16 cellular contexts compared by ENCODE assay signal in genomic region chr16:11240636-11241473, GRCh38. TPM values are rescaled to one million over a fixed set of nuclear protein-coding genes. Genes with fewer than 3 reads are reported as not detected.
DNase-seq lines count a peak whose midpoint lies in the region; ATAC-seq, FAIRE-seq and TF ChIP-seq lines count a peak whose summit lies in the region.
"Had no signal": no experiment of that assay in that cellular context is flagged by ENCODE, and none has a peak within 500 bp of the region (broad histone marks: within the 10 kb centered on the region; RNA-seq: fewer than 3 reads in every experiment).

No MANE protein-coding gene starts in this region.

- TF ChIP-seq CTCF in GM23338 (conservative IDR thresholded peaks at IDR 0.05; ENCODE audit: low read depth in 2 of 2) (no peak), HepG2 (CRISPR knock-in tag; IDR thresholded peaks at IDR 0.05) (no peak), MCF 10A (IDR thresholded peaks at IDR 0.05; ENCODE audit: unreplicated experiment) (no peak)

- no peaks in the 10 kb centered on the region for H3K27me3 Mint-ChIP-seq in CD4-positive, alpha-beta memory T cell
- H3K27me3 Mint-ChIP-seq in GM23338 (ENCODE audit: insufficient read depth, low read depth, poor library complexity), result peaks cover 7% of the 10 kb centered on the region
- H3K27me3 Mint-ChIP-seq in activated CD4-positive, alpha-beta memory T cell treated with anti-CD3 and anti-CD28 coated beads for 36 hours, result no peaks in the 10 kb centered on the region
- no peaks in the 10 kb centered on the region for H3K27me3 Mint-ChIP-seq in MCF 10A (ENCODE audit: insufficient read depth, unreplicated experiment)
- H3K27me3 Mint-ChIP-seq: activated B cell treated with CpG ODN at 0.5 μM for 24 hours had no signal

- no peaks in the 10 kb centered on the region for H3F3A ChIP-seq in GM23338 (replicated peaks; ENCODE audit: low read depth)

- no peaks in the 10 kb centered on the region for H3K9me3 Mint-ChIP-seq in CD4-positive, alpha-beta memory T cell
- H3K9me3 Mint-ChIP-seq in GM23338 (no peaks in the 10 kb centered on the region), MCF 10A (ENCODE audit: unreplicated experiment) (no peaks in the 10 kb centered on the region)
- H3K9me3 Mint-ChIP-seq in activated CD4-positive, alpha-beta memory T cell treated with anti-CD3 and anti-CD28 coated beads for 36 hours, result no peaks in the 10 kb centered on the region
- H3K9me3 Mint-ChIP-seq: activated B cell treated with CpG ODN at 0.5 μM for 24 hours, nephron had no signal

- H2AFZ ChIP-seq in GM23338, result peak overlapping the region; percentile 90; the same call in 1 of the 2 replicates
- H2AFZ ChIP-seq in HepG2 (ENCODE audit: low read length), result no peak overlapping the region

- peaks cover 4 to 13% (median 10%) of the 10 kb centered on the region in 4 donors for H3K4me1 Mint-ChIP-seq in CD4-positive, alpha-beta memory T cell
- H3K4me1 Mint-ChIP-seq in GM23338, result peaks cover 3% of the 10 kb centered on the region; the same call in 1 of the 3 replicates
- H3K4me1 Mint-ChIP-seq in activated CD4-positive, alpha-beta memory T cell treated with anti-CD3 and anti-CD28 coated beads for 36 hours (ENCODE audit: low read depth), result peaks cover 25% of the 10 kb centered on the region
- no peaks in the 10 kb centered on the region for H3K4me1 Mint-ChIP-seq in MCF 10A (ENCODE audit: insufficient read depth, unreplicated experiment)

- H3K4me2 ChIP-seq in GM23338, result 0 out of 2 replicates have a peak overlapping the region, but pooled peaks have one; percentile 29
- peak overlapping the region; percentile 66 for H3K4me2 ChIP-seq in HepG2 (ENCODE audit: low read depth, low read length)
- H3K4me2 ChIP-seq: smooth muscle cell had no signal

- no peaks in the 10 kb centered on the region for H3K9me2 ChIP-seq in GM23338 (ENCODE audit: insufficient read depth)

- no peak overlapping the region for H3K9ac ChIP-seq in HepG2 (ENCODE audit: insufficient read depth, low read depth, low read length)

- no peaks in the 10 kb centered on the region for H3K9me3 ChIP-seq in CD4-positive, alpha-beta memory T cell (ENCODE audit: control insufficient read depth in 1 of 2, low read length in 2 of 2)
- H3K9me3 ChIP-seq in HepG2 (ENCODE audit: low read length), result no peaks in the 10 kb centered on the region
- H3K9me3 ChIP-seq: transverse colon had no signal

- WGBS in HepG2 (ENCODE audit: low lambda C conversion rate), result 25% methylated on average over 8 of the region's 10 CpGs

- FAIRE-seq in HepG2 (lab: Jason Lieb, UNC), result no peak
- FAIRE-seq: keratinocyte had no signal

- H3K27me3 ChIP-seq in CD4-positive, alpha-beta memory T cell (ENCODE audit: insufficient read depth, low read length), result no peaks in the 10 kb centered on the region
- H3K27me3 ChIP-seq in GM23338 (ENCODE audit: insufficient read depth) (no peaks in the 10 kb centered on the region), HepG2 (ENCODE audit: control insufficient read depth in 1 of 2, insufficient read depth in 2 of 2, low read length in 2 of 2) (peaks cover 1 to 28% of the 10 kb centered on the region in 2 experiments; a peak in 3 of 5 replicates)
- H3K27me3 ChIP-seq: transverse colon had no signal

- in situ Hi-C loops in HepG2 (cut with HindIII; ENCODE audit: extremely low pct_ligation_motif_present, low pct_unique_long_range_greater_than_20kb), result no loop called here

- DNase-seq in CD4-positive, alpha-beta memory T cell, result no peak
- DNase-seq in GM23338 (ENCODE audit: low spot score) (peak; percentile 62), HepG2 (ENCODE audit: low spot score) (no peak), retina (no peak), MCF 10A (ENCODE audit: unreplicated experiment) (no peak)
- no peak for DNase-seq in activated CD4-positive, alpha-beta memory T cell treated with anti-CD3 and anti-CD28 coated beads for 36 hours
- DNase-seq: activated B cell treated with CpG ODN at 0.5 μM for 24 hours, Calu3, MV-4-11, transverse colon had no signal

- no peak for TF ChIP-seq RAD21 in HepG2 (CRISPR knock-in tag; IDR thresholded peaks at IDR 0.05)

- ATAC-seq in GM23338 (peak; percentile 58), HepG2 (peak; percentile 52), GM18909 (IDR thresholded peaks at IDR 0.05; ENCODE audit: poor library complexity, unreplicated experiment) (no peak)

- H3K27ac Mint-ChIP-seq in CD4-positive, alpha-beta memory T cell, result peak overlapping the region in 5 of 7 donors; percentile 51 to 92 (median 75)
- H3K27ac Mint-ChIP-seq in GM23338 (no peak overlapping the region), MCF 10A (ENCODE audit: low read depth, unreplicated experiment) (no peak overlapping the region)
- H3K27ac Mint-ChIP-seq in activated CD4-positive, alpha-beta memory T cell treated with anti-CD3 and anti-CD28 coated beads for 36 hours, result peak overlapping the region; percentile 48
- H3K27ac Mint-ChIP-seq: activated B cell treated with CpG ODN at 0.5 μM for 24 hours, nephron had no signal

- H3K27ac ChIP-seq in CD4-positive, alpha-beta memory T cell (ENCODE audit: low read depth, low read length), result no peak overlapping the region
- H3K27ac ChIP-seq in GM23338 (ENCODE audit: low read depth) (peak overlapping the region; percentile 55; the same call in 1 of the 2 replicates), HepG2 (ENCODE audit: extremely low read length, insufficient read depth, low read length) (no peak overlapping the region)
- H3K27ac ChIP-seq: transverse colon had no signal

- CTCF ChIA-PET in CD4-positive, alpha-beta memory T cell (lab: Charles Lee; ENCODE audit: partially characterized antibody), result interaction anchor here (1.3 to 1.8 kb wide), 2 partner anchors 14 to 15 kb away, joined by 3 to 6 read pairs; partner anchors contain the start of gene SOCS1
- CTCF ChIA-PET in activated CD4-positive, alpha-beta memory T cell treated with anti-CD3 and anti-CD28 coated beads for 36 hours (lab: Charles Lee), result interaction anchor here (0.9 to 1.0 kb wide), 2 partner anchors 15 to 131 kb away, joined by 3 read pairs; partner anchors contain the start of gene SOCS1
- CTCF ChIA-PET in HepG2 (lab: Yijun Ruan, JAX; ENCODE audit: low intra/inter-chr PET ratio, low total read pairs) (no interaction called here), MCF 10A (lab: Yijun Ruan, JAX) (interaction anchor here (0.6 to 1.1 kb wide), 7 partner anchors 13 to 291 kb away, joined by 3 to 4 read pairs (median 3); no protein-coding TSS in a partner anchor)

- no peak overlapping the region for H3K4me3 ChIP-seq in CD4-positive, alpha-beta memory T cell (ENCODE audit: low read length in 2 of 2)
- no peak overlapping the region for H3K4me3 ChIP-seq in GM23338
- peak overlapping the region in 1 of 3 experiments; percentile 45; a peak in 3 of 6 replicates for H3K4me3 ChIP-seq in HepG2 (replicated peaks in 1 of 3; ENCODE audit: insufficient read depth in 1 of 3, low read depth in 2 of 3, low read length in 3 of 3)
- H3K4me3 ChIP-seq: smooth muscle cell, transverse colon had no signal

- TF ChIP-seq POLR2A in HepG2 (IDR thresholded peaks at IDR 0.05; ENCODE audit: insufficient read depth in 1 of 2, low read depth in 2 of 2, low read length in 2 of 2), result no peak

- H4K20me1 ChIP-seq in GM23338 (replicated peaks; ENCODE audit: insufficient read depth), result no peaks in the 10 kb centered on the region
- H4K20me1 ChIP-seq in HepG2 (ENCODE audit: insufficient read depth, low read length), result no peaks in the 10 kb centered on the region

- peak overlapping the region in 7 of 8 donors; percentile 49 to 80 (median 66) for H3K4me3 Mint-ChIP-seq in CD4-positive, alpha-beta memory T cell
- no peak overlapping the region for H3K4me3 Mint-ChIP-seq in GM23338
- H3K4me3 Mint-ChIP-seq in activated CD4-positive, alpha-beta memory T cell treated with anti-CD3 and anti-CD28 coated beads for 36 hours, result peak overlapping the region; percentile 11
- no peak overlapping the region for H3K4me3 Mint-ChIP-seq in MCF 10A (ENCODE audit: unreplicated experiment)
- H3K4me3 Mint-ChIP-seq: activated B cell treated with CpG ODN at 0.5 μM for 24 hours, nephron had no signal

- H3K79me2 ChIP-seq in GM23338 (replicated peaks; ENCODE audit: insufficient read depth), result no peaks in the 10 kb centered on the region
- no peaks in the 10 kb centered on the region for H3K79me2 ChIP-seq in HepG2 (ENCODE audit: insufficient read depth, low read length)

- H3K36me3 Mint-ChIP-seq in CD4-positive, alpha-beta memory T cell, result no peaks in the 10 kb centered on the region
- H3K36me3 Mint-ChIP-seq in GM23338 (ENCODE audit: low read depth), result no peaks in the 10 kb centered on the region
- no peaks in the 10 kb centered on the region for H3K36me3 Mint-ChIP-seq in activated CD4-positive, alpha-beta memory T cell treated with anti-CD3 and anti-CD28 coated beads for 36 hours
- H3K36me3 Mint-ChIP-seq in MCF 10A (ENCODE audit: insufficient read depth, unreplicated experiment), result no peaks in the 10 kb centered on the region

- POLR2A ChIA-PET in CD4-positive, alpha-beta memory T cell (lab: Charles Lee; ENCODE audit: partially characterized antibody), result interaction anchor here (1.3 to 1.6 kb wide), 4 partner anchors 11 to 18 kb away, joined by 3 to 20 read pairs (median 6); partner anchors contain the start of gene SOCS1
- POLR2A ChIA-PET in activated CD4-positive, alpha-beta memory T cell treated with anti-CD3 and anti-CD28 coated beads for 36 hours (lab: Charles Lee), result interaction anchor here (0.9 to 1.5 kb wide), 4 partner anchors 9 to 16 kb away, joined by 3 to 7 read pairs (median 4); no protein-coding TSS in a partner anchor
- POLR2A ChIA-PET in HepG2 (lab: Yijun Ruan, JAX) (interaction anchor here (1.1 to 1.8 kb wide), 2 partner anchors 11 to 14 kb away, joined by 3 to 11 read pairs; partner anchors contain the start of gene SOCS1), MCF 10A (lab: Yijun Ruan, JAX) (interaction anchor here (0.6 kb wide), 1 partner anchor 888 kb away, joined by 5 read pairs; no protein-coding TSS in a partner anchor)

- TF ChIP-seq EP300 in HepG2 (IDR thresholded peaks at IDR 0.05; ENCODE audit: low read depth in 2 of 2, low read length in 2 of 2) (no peak), HepG2 (CRISPR knock-in tag; IDR thresholded peaks at IDR 0.05; ENCODE audit: borderline replicate concordance) (no peak)

- H3K36me3 ChIP-seq in CD4-positive, alpha-beta memory T cell (ENCODE audit: insufficient read depth, low read length), result no peaks in the 10 kb centered on the region
- H3K36me3 ChIP-seq in GM23338 (ENCODE audit: insufficient read depth) (no peaks in the 10 kb centered on the region), HepG2 (replicated peaks in 1 of 2; ENCODE audit: control insufficient read depth in 1 of 2, insufficient read depth in 2 of 2, low read length in 2 of 2) (no peaks in the 10 kb centered on the region)
- H3K36me3 ChIP-seq: transverse colon had no signal

- intact Hi-C loops in CD4-positive, alpha-beta memory T cell (cut with micrococcal nuclease), result no loop called here
- intact Hi-C loops in activated CD4-positive, alpha-beta memory T cell treated with anti-CD3 and anti-CD28 coated beads for 36 hours (cut with micrococcal nuclease), result no loop called here
- intact Hi-C loops in HepG2 (cut with micrococcal nuclease; ENCODE audit: unreplicated experiment) (no loop called here), MCF 10A (cut with micrococcal nuclease) (no loop called here)

- BruUV-seq in HepG2 (replicated peaks; lab: Mats Ljungman, UMichigan) (no TSS peak), MCF 10A (replicated peaks; lab: Mats Ljungman, UMichigan) (no TSS peak)

- peaks cover 24% of the 10 kb centered on the region for H3K4me1 ChIP-seq in CD4-positive, alpha-beta memory T cell (ENCODE audit: insufficient read depth, low read length)
- H3K4me1 ChIP-seq in GM23338 (ENCODE audit: insufficient read depth), result no peaks in the 10 kb centered on the region; the same call in 1 of the 2 replicates
- peaks cover 41% of the 10 kb centered on the region for H3K4me1 ChIP-seq in HepG2 (ENCODE audit: insufficient read depth, low read length)

RNA-seq across cellular contexts. Expression of gene SOCS1, which starts 15.1 kb away (rescaled TPM):
- total RNA-seq in CD4-positive, alpha-beta memory T cell, result 10 to 100 TPM; 14.7 to 16.7 TPM
- polyA plus RNA-seq in CD4-positive, alpha-beta memory T cell, result 10 to 100 TPM; 17.6 to 37.8 TPM
- 79.2 and 84.7 TPM in 2 replicates for total RNA-seq in GM23338 (2014; rRNA removed; shearing (Covaris generic))
- polyA plus RNA-seq in GM23338 (2016; fragmentation: Nextera tagmentation; extraction: Ambion mirVana), result 104 and 108 TPM in 2 replicates
- 100 to 1,000 TPM; 146 to 152 TPM for total RNA-seq in activated CD4-positive, alpha-beta memory T cell treated with anti-CD3 and anti-CD28 coated beads for 36 hours
- total RNA-seq in HepG2 (2016; rRNA removed; fragmentation: Illumina TruSeq; extraction: Trizol), result 3.3 and 5.3 TPM in 2 replicates
- total RNA-seq in HepG2 (2016; cell fraction: cytosol; rRNA removed; fragmentation: Illumina TruSeq; extraction: Trizol; ENCODE audit: low read depth), result 5.4 and 8.1 TPM in 2 replicates
- total RNA-seq in HepG2 (2016; cell fraction: insoluble cytoplasmic fraction; rRNA removed; fragmentation: Illumina TruSeq; extraction: Trizol), result 2.8 and 4.2 TPM in 2 replicates
- total RNA-seq in HepG2 (2016; cell fraction: membrane; rRNA removed; fragmentation: Illumina TruSeq; extraction: Trizol), result 9.1 and 10.9 TPM in 2 replicates
- total RNA-seq in HepG2 (2016; cell fraction: nucleus; rRNA removed; fragmentation: Illumina TruSeq; extraction: Trizol), result 5.6 and 5.7 TPM in 2 replicates
- polyA plus RNA-seq in HepG2 (2011; rRNA removed), result 6.3 and 9.4 TPM in 2 replicates
- 5.3 and 8.4 TPM in 2 replicates for polyA plus RNA-seq in HepG2 (2011; cell fraction: cytosol; rRNA removed)
- polyA plus RNA-seq in HepG2 (2011; cell fraction: nucleus; rRNA removed), result 30.3 and 31.6 TPM in 2 replicates
- 6.5 and 7.4 TPM in 2 replicates for polyA plus RNA-seq in HepG2 (2012)
- 5.5 and 7.8 TPM in 2 replicates for polyA plus RNA-seq in HepG2 (2016; cell fraction: cytosol; fragmentation: Illumina TruSeq; extraction: Trizol; ENCODE audit: low read depth)
- 5.2 and 6.3 TPM in 2 replicates for polyA plus RNA-seq in HepG2 (2016; cell fraction: insoluble cytoplasmic fraction; fragmentation: Illumina TruSeq; extraction: Trizol; ENCODE audit: low read depth)
- polyA plus RNA-seq in HepG2 (2016; cell fraction: membrane; fragmentation: Illumina TruSeq; extraction: Trizol; ENCODE audit: low read depth), result 7.1 and 9.9 TPM in 2 replicates
- 8.1 and 8.6 TPM in 2 replicates for polyA plus RNA-seq in HepG2 (2016; cell fraction: nucleus; fragmentation: Illumina TruSeq; extraction: Trizol; ENCODE audit: insufficient read depth, low read depth)
- polyA minus RNA-seq in HepG2 (2011; rRNA and poly(A)+ RNA removed; ENCODE audit: low replicate concordance), result 3.9 and 31.0 TPM in 2 replicates
- 12.0 and 14.0 TPM in 2 replicates for polyA minus RNA-seq in HepG2 (2011; cell fraction: cytosol; rRNA and poly(A)+ RNA removed)
- 44.8 and 46.1 TPM in 2 replicates for polyA minus RNA-seq in HepG2 (2011; cell fraction: nucleus; rRNA and poly(A)+ RNA removed)
- 1.4 and 1.6 TPM in 2 replicates for total RNA-seq in MCF 10A (2022)

RNA-seq across cellular contexts. Expression of gene TNP2, which starts 28.3 kb away (rescaled TPM):
- not detected for total RNA-seq in CD4-positive, alpha-beta memory T cell
- not detected for polyA plus RNA-seq in CD4-positive, alpha-beta memory T cell
- not detected in 2 replicates for total RNA-seq in GM23338 (2014; rRNA removed; shearing (Covaris generic))
- not detected in 2 replicates for polyA plus RNA-seq in GM23338 (2016; fragmentation: Nextera tagmentation; extraction: Ambion mirVana)
- not detected for total RNA-seq in activated CD4-positive, alpha-beta memory T cell treated with anti-CD3 and anti-CD28 coated beads for 36 hours
- not detected in 2 replicates for total RNA-seq in HepG2 (2016; rRNA removed; fragmentation: Illumina TruSeq; extraction: Trizol)
- total RNA-seq in HepG2 (2016; cell fraction: cytosol; rRNA removed; fragmentation: Illumina TruSeq; extraction: Trizol; ENCODE audit: low read depth), result not detected in 2 replicates
- not detected in 2 replicates for total RNA-seq in HepG2 (2016; cell fraction: insoluble cytoplasmic fraction; rRNA removed; fragmentation: Illumina TruSeq; extraction: Trizol)
- total RNA-seq in HepG2 (2016; cell fraction: membrane; rRNA removed; fragmentation: Illumina TruSeq; extraction: Trizol), result not detected in 2 replicates
- not detected in 2 replicates for total RNA-seq in HepG2 (2016; cell fraction: nucleus; rRNA removed; fragmentation: Illumina TruSeq; extraction: Trizol)
- not detected in 2 replicates for polyA plus RNA-seq in HepG2 (2011; rRNA removed)
- not detected in 2 replicates for polyA plus RNA-seq in HepG2 (2011; cell fraction: cytosol; rRNA removed)
- not detected in 2 replicates for polyA plus RNA-seq in HepG2 (2011; cell fraction: nucleus; rRNA removed)
- polyA plus RNA-seq in HepG2 (2012), result not detected in 2 replicates
- polyA plus RNA-seq in HepG2 (2016; cell fraction: cytosol; fragmentation: Illumina TruSeq; extraction: Trizol; ENCODE audit: low read depth), result not detected in 2 replicates
- not detected in 2 replicates for polyA plus RNA-seq in HepG2 (2016; cell fraction: insoluble cytoplasmic fraction; fragmentation: Illumina TruSeq; extraction: Trizol; ENCODE audit: low read depth)
- not detected in 2 replicates for polyA plus RNA-seq in HepG2 (2016; cell fraction: membrane; fragmentation: Illumina TruSeq; extraction: Trizol; ENCODE audit: low read depth)
- polyA plus RNA-seq in HepG2 (2016; cell fraction: nucleus; fragmentation: Illumina TruSeq; extraction: Trizol; ENCODE audit: insufficient read depth, low read depth), result not detected in 2 replicates
- not detected in 2 replicates for polyA minus RNA-seq in HepG2 (2011; rRNA and poly(A)+ RNA removed; ENCODE audit: low replicate concordance)
- not detected in 2 replicates for polyA minus RNA-seq in HepG2 (2011; cell fraction: cytosol; rRNA and poly(A)+ RNA removed)
- not detected in 2 replicates for polyA minus RNA-seq in HepG2 (2011; cell fraction: nucleus; rRNA and poly(A)+ RNA removed)
- total RNA-seq in MCF 10A (2022), result not detected in 2 replicates
- total RNA-seq: activated B cell treated with CpG ODN at 0.5 μM for 24 hours, Calu3, dermis microvascular lymphatic vessel endothelial cell, NCI-H460, smooth muscle cell, transverse colon had no signal
- polyA plus RNA-seq: keratinocyte, smooth muscle cell had no signal

RNA-seq across cellular contexts. Expression of gene PRM3, which starts 32.6 kb away (rescaled TPM):
- total RNA-seq in CD4-positive, alpha-beta memory T cell, result not detected
- polyA plus RNA-seq in CD4-positive, alpha-beta memory T cell, result not detected
- total RNA-seq in GM23338 (2014; rRNA removed; shearing (Covaris generic)), result not detected in 2 replicates
- polyA plus RNA-seq in GM23338 (2016; fragmentation: Nextera tagmentation; extraction: Ambion mirVana) (not detected in 2 replicates), HepG2 (2011; rRNA removed) (not detected in 2 replicates)
- total RNA-seq in activated CD4-positive, alpha-beta memory T cell treated with anti-CD3 and anti-CD28 coated beads for 36 hours, result not detected
- total RNA-seq in HepG2 (2016; rRNA removed; fragmentation: Illumina TruSeq; extraction: Trizol) (not detected in 2 replicates), MCF 10A (2022) (not detected in 2 replicates)
- total RNA-seq in HepG2 (2016; cell fraction: cytosol; rRNA removed; fragmentation: Illumina TruSeq; extraction: Trizol; ENCODE audit: low read depth), result not detected in 2 replicates
- total RNA-seq in HepG2 (2016; cell fraction: insoluble cytoplasmic fraction; rRNA removed; fragmentation: Illumina TruSeq; extraction: Trizol), result not detected in 2 replicates
- total RNA-seq in HepG2 (2016; cell fraction: membrane; rRNA removed; fragmentation: Illumina TruSeq; extraction: Trizol), result not detected in 2 replicates
- total RNA-seq in HepG2 (2016; cell fraction: nucleus; rRNA removed; fragmentation: Illumina TruSeq; extraction: Trizol), result not detected in 2 replicates
- polyA plus RNA-seq in HepG2 (2011; cell fraction: cytosol; rRNA removed), result not detected in 2 replicates
- polyA plus RNA-seq in HepG2 (2011; cell fraction: nucleus; rRNA removed), result not detected in 2 replicates
- not detected in 2 replicates for polyA plus RNA-seq in HepG2 (2012)
- polyA plus RNA-seq in HepG2 (2016; cell fraction: cytosol; fragmentation: Illumina TruSeq; extraction: Trizol; ENCODE audit: low read depth), result not detected in 2 replicates
- polyA plus RNA-seq in HepG2 (2016; cell fraction: insoluble cytoplasmic fraction; fragmentation: Illumina TruSeq; extraction: Trizol; ENCODE audit: low read depth), result not detected in 2 replicates
- not detected in 2 replicates for polyA plus RNA-seq in HepG2 (2016; cell fraction: membrane; fragmentation: Illumina TruSeq; extraction: Trizol; ENCODE audit: low read depth)
- polyA plus RNA-seq in HepG2 (2016; cell fraction: nucleus; fragmentation: Illumina TruSeq; extraction: Trizol; ENCODE audit: insufficient read depth, low read depth), result not detected in 2 replicates
- polyA minus RNA-seq in HepG2 (2011; rRNA and poly(A)+ RNA removed; ENCODE audit: low replicate concordance), result not detected in 2 replicates
- polyA minus RNA-seq in HepG2 (2011; cell fraction: cytosol; rRNA and poly(A)+ RNA removed), result not detected in 2 replicates
- 2.8 TPM in 1 of 2 replicates, not detected in the other for polyA minus RNA-seq in HepG2 (2011; cell fraction: nucleus; rRNA and poly(A)+ RNA removed)
- total RNA-seq: activated B cell treated with CpG ODN at 0.5 μM for 24 hours, Calu3, dermis microvascular lymphatic vessel endothelial cell, NCI-H460, smooth muscle cell, transverse colon had no signal
- polyA plus RNA-seq: keratinocyte, smooth muscle cell had no signal

RNA-seq across cellular contexts. Expression of gene PRM2, which starts 35.4 kb away (rescaled TPM):
- total RNA-seq in CD4-positive, alpha-beta memory T cell, result not detected
- not detected for polyA plus RNA-seq in CD4-positive, alpha-beta memory T cell
- not detected in 2 replicates for total RNA-seq in GM23338 (2014; rRNA removed; shearing (Covaris generic))
- not detected in 2 replicates for polyA plus RNA-seq in GM23338 (2016; fragmentation: Nextera tagmentation; extraction: Ambion mirVana)
- total RNA-seq in activated CD4-positive, alpha-beta memory T cell treated with anti-CD3 and anti-CD28 coated beads for 36 hours, result not detected
- total RNA-seq in HepG2 (2016; rRNA removed; fragmentation: Illumina TruSeq; extraction: Trizol), result not detected in 2 replicates
- total RNA-seq in HepG2 (2016; cell fraction: cytosol; rRNA removed; fragmentation: Illumina TruSeq; extraction: Trizol; ENCODE audit: low read depth), result 0.61 TPM in 1 of 2 replicates, not detected in the other
- total RNA-seq in HepG2 (2016; cell fraction: insoluble cytoplasmic fraction; rRNA removed; fragmentation: Illumina TruSeq; extraction: Trizol), result not detected in 2 replicates
- 0.28 and 0.52 TPM in 2 replicates for total RNA-seq in HepG2 (2016; cell fraction: membrane; rRNA removed; fragmentation: Illumina TruSeq; extraction: Trizol)
- not detected in 2 replicates for total RNA-seq in HepG2 (2016; cell fraction: nucleus; rRNA removed; fragmentation: Illumina TruSeq; extraction: Trizol)
- polyA plus RNA-seq in HepG2 (2011; rRNA removed), result 0.54 TPM in 1 of 2 replicates, not detected in the other
- 0.19 and 0.26 TPM in 2 replicates for polyA plus RNA-seq in HepG2 (2011; cell fraction: cytosol; rRNA removed)
- not detected in 2 replicates for polyA plus RNA-seq in HepG2 (2011; cell fraction: nucleus; rRNA removed)
- not detected in 2 replicates for polyA plus RNA-seq in HepG2 (2012)
- 1.6 and 2.0 TPM in 2 replicates for polyA plus RNA-seq in HepG2 (2016; cell fraction: cytosol; fragmentation: Illumina TruSeq; extraction: Trizol; ENCODE audit: low read depth)
- polyA plus RNA-seq in HepG2 (2016; cell fraction: insoluble cytoplasmic fraction; fragmentation: Illumina TruSeq; extraction: Trizol; ENCODE audit: low read depth), result 0.56 TPM in 1 of 2 replicates, not detected in the other
- 0.55 and 0.73 TPM in 2 replicates for polyA plus RNA-seq in HepG2 (2016; cell fraction: membrane; fragmentation: Illumina TruSeq; extraction: Trizol; ENCODE audit: low read depth)
- polyA plus RNA-seq in HepG2 (2016; cell fraction: nucleus; fragmentation: Illumina TruSeq; extraction: Trizol; ENCODE audit: insufficient read depth, low read depth), result not detected in 2 replicates
- polyA minus RNA-seq in HepG2 (2011; rRNA and poly(A)+ RNA removed; ENCODE audit: low replicate concordance), result not detected in 2 replicates
- polyA minus RNA-seq in HepG2 (2011; cell fraction: cytosol; rRNA and poly(A)+ RNA removed), result not detected in 2 replicates
- polyA minus RNA-seq in HepG2 (2011; cell fraction: nucleus; rRNA and poly(A)+ RNA removed), result not detected in 2 replicates
- total RNA-seq in MCF 10A (2022), result not detected in 2 replicates
- total RNA-seq: activated B cell treated with CpG ODN at 0.5 μM for 24 hours, Calu3, dermis microvascular lymphatic vessel endothelial cell, NCI-H460, smooth muscle cell, transverse colon had no signal
- polyA plus RNA-seq: keratinocyte, smooth muscle cell had no signal

RNA-seq across cellular contexts. Expression of gene PRM1, which starts 40.3 kb away (rescaled TPM):
- not detected for total RNA-seq in CD4-positive, alpha-beta memory T cell
- polyA plus RNA-seq in CD4-positive, alpha-beta memory T cell, result not detected
- not detected in 2 replicates for total RNA-seq in GM23338 (2014; rRNA removed; shearing (Covaris generic))
- polyA plus RNA-seq in GM23338 (2016; fragmentation: Nextera tagmentation; extraction: Ambion mirVana) (1.2 and 2.1 TPM in 2 replicates), HepG2 (2011; rRNA removed) (not detected in 2 replicates)
- total RNA-seq in activated CD4-positive, alpha-beta memory T cell treated with anti-CD3 and anti-CD28 coated beads for 36 hours, result not detected
- total RNA-seq in HepG2 (2016; rRNA removed; fragmentation: Illumina TruSeq; extraction: Trizol) (not detected in 2 replicates), MCF 10A (2022) (not detected in 2 replicates)
- total RNA-seq in HepG2 (2016; cell fraction: cytosol; rRNA removed; fragmentation: Illumina TruSeq; extraction: Trizol; ENCODE audit: low read depth), result not detected in 2 replicates
- not detected in 2 replicates for total RNA-seq in HepG2 (2016; cell fraction: insoluble cytoplasmic fraction; rRNA removed; fragmentation: Illumina TruSeq; extraction: Trizol)
- not detected in 2 replicates for total RNA-seq in HepG2 (2016; cell fraction: membrane; rRNA removed; fragmentation: Illumina TruSeq; extraction: Trizol)
- total RNA-seq in HepG2 (2016; cell fraction: nucleus; rRNA removed; fragmentation: Illumina TruSeq; extraction: Trizol), result not detected in 2 replicates
- polyA plus RNA-seq in HepG2 (2011; cell fraction: cytosol; rRNA removed), result 0.44 TPM in 1 of 2 replicates, not detected in the other
- polyA plus RNA-seq in HepG2 (2011; cell fraction: nucleus; rRNA removed), result not detected in 2 replicates
- not detected in 2 replicates for polyA plus RNA-seq in HepG2 (2012)
- polyA plus RNA-seq in HepG2 (2016; cell fraction: cytosol; fragmentation: Illumina TruSeq; extraction: Trizol; ENCODE audit: low read depth), result not detected in 2 replicates
- not detected in 2 replicates for polyA plus RNA-seq in HepG2 (2016; cell fraction: insoluble cytoplasmic fraction; fragmentation: Illumina TruSeq; extraction: Trizol; ENCODE audit: low read depth)
- polyA plus RNA-seq in HepG2 (2016; cell fraction: membrane; fragmentation: Illumina TruSeq; extraction: Trizol; ENCODE audit: low read depth), result not detected in 2 replicates
- not detected in 2 replicates for polyA plus RNA-seq in HepG2 (2016; cell fraction: nucleus; fragmentation: Illumina TruSeq; extraction: Trizol; ENCODE audit: insufficient read depth, low read depth)
- polyA minus RNA-seq in HepG2 (2011; rRNA and poly(A)+ RNA removed; ENCODE audit: low replicate concordance), result not detected in 2 replicates
- polyA minus RNA-seq in HepG2 (2011; cell fraction: cytosol; rRNA and poly(A)+ RNA removed), result not detected in 2 replicates
- polyA minus RNA-seq in HepG2 (2011; cell fraction: nucleus; rRNA and poly(A)+ RNA removed), result not detected in 2 replicates
- total RNA-seq: activated B cell treated with CpG ODN at 0.5 μM for 24 hours, Calu3, dermis microvascular lymphatic vessel endothelial cell, NCI-H460, smooth muscle cell, transverse colon had no signal
- polyA plus RNA-seq: keratinocyte, smooth muscle cell had no signal

Comparison
In these comparisons a context has a peak if more than half of its experiments do, and no peak if none do; other contexts are left out.
1. H3K27ac Mint-ChIP-seq: peak in CD4-positive, alpha-beta memory T cell (5 of 7) and activated CD4-positive, alpha-beta memory T cell treated with anti-CD3 and anti-CD28 coated beads for 36 hours (single experiment); none in GM23338 (single experiment) and MCF 10A (single experiment).
2. H3K4me3 Mint-ChIP-seq: peak in CD4-positive, alpha-beta memory T cell (7 of 8) and activated CD4-positive, alpha-beta memory T cell treated with anti-CD3 and anti-CD28 coated beads for 36 hours (single experiment); none in GM23338 (single experiment) and MCF 10A (single experiment).